24 cellular contexts compared by ENCODE assay signal in the genomic region with DNA sequence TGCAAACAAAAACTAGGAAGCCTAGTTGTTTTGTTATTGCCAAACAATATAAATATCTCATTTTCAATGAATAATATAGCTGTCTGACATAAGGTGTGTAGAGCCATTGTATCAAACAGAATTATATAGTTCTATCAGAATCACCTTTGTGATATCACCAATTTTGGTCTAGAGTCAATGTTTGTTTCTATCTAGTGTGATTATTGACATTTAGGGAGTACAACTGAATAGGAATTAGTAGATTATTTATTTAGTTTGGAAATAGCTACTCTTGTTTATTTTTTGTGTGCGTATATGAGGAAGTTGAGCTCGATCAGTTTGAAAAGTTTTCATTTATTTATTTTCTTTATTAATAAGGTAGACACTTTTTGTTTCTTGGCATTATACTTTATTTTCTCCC.
"Had no signal": no experiment of that assay in that cellular context is flagged by ENCODE, and none has a peak within 500 bp of the region (broad histone marks: within the 10 kb centered on the region; RNA-seq: fewer than 3 reads in every experiment).

No MANE protein-coding gene starts in this region.

- H3K27ac ChIP-seq: stomach, suprapubic skin, testis, thoracic aorta, thyroid gland, tibial artery, tibial nerve, transverse colon, upper lobe of left lung, upper lobe of right lung, uterus, vagina had no signal

- H3K4me3 ChIP-seq: stomach, suprapubic skin, testis, thoracic aorta, thyroid gland, tibial artery, tibial nerve, transverse colon, upper lobe of left lung, upper lobe of right lung, uterus, vagina had no signal

- DNase-seq: stimulated activated CD4-positive, alpha-beta T cell treated with anti-CD3 and anti-CD28 coated beads, Interleukin-2, amount 100 ng/mL, for 48 hours; stimulated activated CD4-positive, alpha-beta T cell treated with anti-CD3 and anti-CD28 coated beads, Interleukin-4, amount 100 ng/mL, for 1 hour; stimulated activated CD4-positive, alpha-beta T cell treated with anti-CD3 and anti-CD28 coated beads, Interleukin-4, amount 100 ng/mL, for 24 hours; stimulated activated CD4-positive, alpha-beta T cell treated with anti-CD3 and anti-CD28 coated beads, Interleukin-4, amount 100 ng/mL, for 4 hours; stimulated activated CD8-positive, alpha-beta memory T cell treated with anti-CD3 and anti-CD28 coated beads, Interleukin-4, amount 100 ng/mL, for 48 hours; stimulated activated naive B cell treated with anti-CD40 and anti-IgM and Interleukin-4, amounts not matched to agents 10 μg/mL and 1 μg/mL and 100 μg/mL, for 72 hours; stimulated activated naive CD4-positive, alpha-beta T cell; stimulated activated naive CD4-positive, alpha-beta T cell treated with Interleukin-2 at 50 U/mL for 16 hours; stimulated activated naive CD8-positive, alpha-beta T cell treated with anti-CD3 and anti-CD28 coated beads, Interleukin-15, amount 100 ng/mL, for 72 hours; stimulated activated naive CD8-positive, alpha-beta T cell treated with anti-CD3 and anti-CD28 coated beads, Interleukin-15, Interleukin-2, amounts not matched to agents 100 U/mL and 50 U/mL, for 24 hours; stomach; substantia nigra; testis; thyroid gland; tibial artery; transverse colon; trophoblast cell; upper lobe of left lung; upper lobe of right lung; uterus had no signal
